ENCODE assay signal across 1 cellular context in the genomic region with DNA sequence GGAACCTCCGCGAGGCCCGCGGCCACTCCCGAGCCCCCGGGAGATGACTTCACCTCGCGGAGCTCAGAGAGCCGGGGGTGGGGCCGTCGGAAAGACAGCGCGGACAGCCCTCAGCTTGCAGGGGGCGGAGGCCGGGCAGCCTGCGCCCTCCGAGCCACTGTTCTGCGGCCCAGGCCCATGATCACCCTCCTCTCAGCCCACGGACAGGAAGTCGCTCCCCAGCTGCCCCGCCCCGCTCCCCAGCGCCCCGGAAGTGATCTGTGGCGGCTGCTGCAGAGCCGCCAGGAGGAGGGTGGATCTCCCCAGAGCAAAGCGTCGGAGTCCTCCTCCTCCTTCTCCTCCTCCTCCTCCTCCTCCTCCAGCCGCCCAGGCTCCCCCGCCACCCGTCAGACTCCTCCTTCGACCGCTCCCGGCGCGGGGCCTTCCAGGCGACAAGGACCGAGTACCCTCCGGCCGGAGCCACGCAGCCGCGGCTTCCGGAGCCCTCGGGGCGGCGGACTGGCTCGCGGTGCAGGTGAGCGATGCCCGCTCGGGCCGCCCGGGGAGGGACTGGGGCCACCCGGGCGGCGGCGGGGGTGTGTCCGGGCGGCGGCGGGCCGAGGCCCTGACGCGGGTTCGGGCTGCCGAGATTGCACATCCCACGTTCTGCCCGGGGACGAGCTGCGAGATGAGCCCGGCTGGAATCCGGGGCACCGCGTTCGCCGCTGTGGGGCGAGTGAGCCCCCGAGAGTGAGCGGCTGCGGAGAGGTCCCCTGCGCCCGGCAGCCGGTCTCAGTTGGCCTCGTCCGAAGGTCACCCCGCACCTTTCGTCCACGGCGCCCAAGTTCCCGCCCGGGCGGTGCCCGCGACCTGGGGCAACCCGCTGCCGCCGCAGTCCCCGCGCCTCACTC.
TF ChIP-seq lines count a peak whose summit lies in the region.

A gene with protein sequence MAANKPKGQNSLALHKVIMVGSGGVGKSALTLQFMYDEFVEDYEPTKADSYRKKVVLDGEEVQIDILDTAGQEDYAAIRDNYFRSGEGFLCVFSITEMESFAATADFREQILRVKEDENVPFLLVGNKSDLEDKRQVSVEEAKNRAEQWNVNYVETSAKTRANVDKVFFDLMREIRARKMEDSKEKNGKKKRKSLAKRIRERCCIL (plus strand): TSS at position 261 of the 890 bp plus-strand sequence. CDS start 63,096 bp downstream, outside the sequence.

TF ChIP-seq in HEK293, 187 proteins besides CTCF, POLR2A, EP300 and RAD21 (continued from another document):
- TF ChIP-seq WT1 (tag by site-specific recombination; IDR thresholded peaks at IDR 0.05): 0 out of 2 replicates have a peak, but pooled peaks have one; percentile 15
- no peak for TF ChIP-seq ZNF621 (tag by site-specific recombination; IDR thresholded peaks at IDR 0.05)
- no peak for TF ChIP-seq SCRT1 (tag by site-specific recombination; IDR thresholded peaks at IDR 0.05; ENCODE audit: borderline replicate concordance)
- peak; percentile 91 for TF ChIP-seq ZBTB20 (tag by site-specific recombination; IDR thresholded peaks at IDR 0.05)
- TF ChIP-seq ZNF830 (tag by site-specific recombination; IDR thresholded peaks at IDR 0.05; ENCODE audit: low read depth): no peak
- TF ChIP-seq, protein P1, sequence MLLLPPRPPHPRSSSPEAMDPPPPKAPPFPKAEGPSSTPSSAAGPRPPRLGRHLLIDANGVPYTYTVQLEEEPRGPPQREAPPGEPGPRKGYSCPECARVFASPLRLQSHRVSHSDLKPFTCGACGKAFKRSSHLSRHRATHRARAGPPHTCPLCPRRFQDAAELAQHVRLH (tag by site-specific recombination; IDR thresholded peaks at IDR 0.05): no peak
